ENCODE assay signal across 15 cellular contexts in the genomic region with DNA sequence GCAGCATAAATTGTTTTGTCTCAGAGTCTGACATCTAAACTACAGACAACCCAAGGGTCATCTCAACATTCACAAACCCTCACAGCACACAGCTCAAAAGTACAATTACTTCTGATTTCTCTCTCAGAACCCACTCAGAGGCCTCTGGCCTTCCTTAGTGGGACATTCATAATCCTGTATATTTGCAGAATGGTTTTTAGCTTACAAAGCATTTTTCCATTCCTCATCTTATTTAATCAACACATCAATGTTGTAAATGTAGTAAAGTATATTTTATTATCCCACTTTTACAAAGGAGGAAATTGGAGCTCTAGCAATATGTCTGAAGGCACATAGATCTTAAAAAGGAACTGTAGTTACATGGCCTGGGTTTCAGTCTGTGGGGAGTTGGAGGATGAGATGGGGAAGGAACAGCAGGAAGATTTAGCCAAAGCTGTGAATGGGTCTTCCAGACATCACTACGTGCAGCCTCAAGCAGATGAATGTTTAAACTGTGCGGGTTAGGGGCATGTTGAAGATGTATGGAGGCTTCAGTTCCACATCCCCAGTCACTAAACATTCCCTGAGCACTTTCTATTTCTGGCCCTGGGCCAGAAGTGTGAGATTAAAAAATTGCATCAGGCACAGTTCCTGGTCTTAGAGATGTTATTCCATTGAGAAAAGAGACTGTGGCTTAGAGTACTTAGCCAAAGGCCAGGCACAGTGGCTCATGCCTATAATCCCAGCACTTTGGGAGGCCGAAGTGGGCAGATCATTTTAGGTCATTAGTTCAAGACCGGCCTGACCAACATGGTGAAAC. TPM values are rescaled to one million over a fixed set of nuclear protein-coding genes. Genes with fewer than 3 reads are reported as not detected.
"Had no signal": no experiment of that assay in that cellular context is flagged by ENCODE, and none has a peak within 500 bp of the region (broad histone marks: within the 10 kb centered on the region; RNA-seq: fewer than 3 reads in every experiment).

No MANE protein-coding gene starts in this region.

- H3K27ac ChIP-seq: epithelial cell of prostate, prostate gland, testis, VCaP had no signal

- H3K4me3 Mint-ChIP-seq: activated T-helper 17 cell treated with anti-CD3 and anti-CD28 coated beads, Interleukin-2, amount 50 U/mL, for 72 hours; stimulated activated naive CD8-positive, alpha-beta T cell treated with anti-CD3 and anti-CD28 coated beads, Interleukin-15, amount 100 ng/mL, for 72 hours had no signal

- H3K4me1 ChIP-seq: prostate gland, testis had no signal

- H3K4me1 Mint-ChIP-seq: activated T-helper 17 cell treated with anti-CD3 and anti-CD28 coated beads, Interleukin-2, amount 50 U/mL, for 72 hours; stimulated activated naive CD8-positive, alpha-beta T cell treated with anti-CD3 and anti-CD28 coated beads, Interleukin-15, amount 100 ng/mL, for 72 hours had no signal

- H3K27ac Mint-ChIP-seq: activated T-helper 17 cell treated with anti-CD3 and anti-CD28 coated beads, Interleukin-2, amount 50 U/mL, for 72 hours; stimulated activated naive CD8-positive, alpha-beta T cell treated with anti-CD3 and anti-CD28 coated beads, Interleukin-15, amount 100 ng/mL, for 72 hours had no signal

- H3K27me3 Mint-ChIP-seq: activated T-helper 17 cell treated with anti-CD3 and anti-CD28 coated beads, Interleukin-2, amount 50 U/mL, for 72 hours; stimulated activated naive CD8-positive, alpha-beta T cell treated with anti-CD3 and anti-CD28 coated beads, Interleukin-15, amount 100 ng/mL, for 72 hours had no signal

- H3K27me3 ChIP-seq: testis had no signal

- H3K4me3 ChIP-seq: prostate gland, testis had no signal

- H3K9me3 Mint-ChIP-seq: activated T-helper 17 cell treated with anti-CD3 and anti-CD28 coated beads, Interleukin-2, amount 50 U/mL, for 72 hours; stimulated activated naive CD8-positive, alpha-beta T cell treated with anti-CD3 and anti-CD28 coated beads, Interleukin-15, amount 100 ng/mL, for 72 hours had no signal

- DNase-seq: activated CD4-positive, alpha-beta T cell treated with anti-CD3 and anti-CD28 coated beads for 1 hour; activated CD4-positive, alpha-beta T cell treated with anti-CD3 and anti-CD28 coated beads, Interleukin-2, amount 50 U/mL, for 4 hours; activated naive CD4-positive, alpha-beta T cell treated with Interleukin-2 at 50 U/mL for 16 hours; hypothalamus; stimulated activated CD4-positive, alpha-beta T cell treated with anti-CD3 and anti-CD28 coated beads, Interleukin-1b, Interleukin-23, amount 100 ng/mL, for 48 hours; stimulated activated naive CD8-positive, alpha-beta T cell treated with anti-CD3 and anti-CD28 coated beads, Interleukin-15, amount 100 ng/mL, for 72 hours; T-helper 1 cell; testis had no signal

- H3K9me3 ChIP-seq: prostate gland, testis had no signal

- ATAC-seq: activated T-helper 17 cell treated with anti-CD3 and anti-CD28 coated beads, Interleukin-2, amount 50 U/mL, for 72 hours; stimulated activated naive CD8-positive, alpha-beta T cell treated with anti-CD3 and anti-CD28 coated beads, Interleukin-15, amount 100 ng/mL, for 72 hours had no signal

- H3K36me3 ChIP-seq: prostate gland had no signal

RNA-seq across cellular contexts. Expression of a gene that starts 13.3 kb away (rescaled TPM):
- total RNA-seq: activated T-helper 17 cell treated with anti-CD3 and anti-CD28 coated beads, Interleukin-2, amount 50 U/mL, for 72 hours; astrocyte; glomerular endothelial cell; mesenteric fat pad had no signal
